Comparison of ENCODE assay signal across 8 cellular contexts in the genomic region with DNA sequence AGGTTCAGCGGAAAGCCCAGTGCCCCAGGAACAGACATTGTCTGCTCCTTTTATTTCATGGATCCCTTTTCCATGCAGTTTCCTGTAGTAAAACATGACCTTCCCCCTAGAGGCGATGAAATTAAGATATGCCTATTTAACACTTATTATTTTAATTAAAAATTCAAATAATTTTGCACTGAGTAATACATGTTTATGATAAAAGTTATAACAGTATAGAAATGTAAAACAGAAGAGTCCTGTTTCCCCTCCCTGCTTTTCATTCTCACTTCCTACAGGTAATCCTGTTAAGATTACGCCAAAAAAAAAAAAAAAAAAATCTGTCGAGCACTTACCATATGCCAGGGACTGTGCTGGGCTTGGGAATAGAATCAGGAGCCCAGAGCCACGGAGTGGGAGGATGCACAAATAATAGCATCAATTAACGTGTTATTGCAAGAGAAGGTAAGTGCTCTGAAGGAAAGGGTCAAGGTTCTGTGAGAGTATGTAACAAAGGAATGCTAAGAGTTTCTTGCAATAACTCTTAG. TPM values are rescaled to one million over a fixed set of nuclear protein-coding genes. Genes with fewer than 3 reads are reported as not detected.
DNase-seq lines count a peak whose midpoint lies in the region; ATAC-seq, FAIRE-seq and TF ChIP-seq lines count a peak whose summit lies in the region.

No MANE protein-coding gene starts in this region.

- H3K4me1 ChIP-seq in BE2C, result peaks cover 3% of the 10 kb centered on the region; the same call in 1 of the 2 replicates
- peaks cover 12 to 15% of the 10 kb centered on the region in 2 donors for H3K4me1 ChIP-seq in mucosa of rectum (ENCODE audit: control insufficient read depth in 2 of 2, insufficient read depth in 2 of 2, low read length in 2 of 2)

- TF ChIP-seq CTCF in BE2C (IDR thresholded peaks at IDR 0.05; ENCODE audit: low read depth, low read length) (no peak), brain (conservative IDR thresholded peaks at IDR 0.05) (peak in 1 of 2 experiments; percentile 38)

- no peaks in the 10 kb centered on the region for H3K36me3 Mint-ChIP-seq in brain

- peaks cover 37% of the 10 kb centered on the region for H3K4me1 Mint-ChIP-seq in brain

- peak overlapping the region; percentile 88 to 95 (median 89) for H3K4me3 Mint-ChIP-seq in brain

- H3K4me3 ChIP-seq in BE2C (ENCODE audit: low read depth, low read length) (peak overlapping the region; percentile 92), mucosa of rectum (ENCODE audit: low read length in 2 of 2) (peak overlapping the region; percentile 95 to 97)
- peak overlapping the region; percentile 82 for H3K4me3 ChIP-seq in Jurkat, Clone E6-1 (ENCODE audit: low read length)

- no peaks in the 10 kb centered on the region for H3K9me3 Mint-ChIP-seq in brain

- H3K27me3 ChIP-seq in BE2C, result no peaks in the 10 kb centered on the region
- H3K27me3 ChIP-seq in mucosa of rectum (ENCODE audit: control insufficient read depth in 2 of 2, insufficient read depth in 2 of 2, low read length in 2 of 2), result no peaks in the 10 kb centered on the region

- no peak for DNase-seq in BE2C
- DNase-seq in Jurkat, Clone E6-1 (ENCODE audit: low read depth, low spot score), result no peak
- no peak for DNase-seq in SHP77 (lab: John Stamatoyannopoulos, UW)
- no peak for DNase-seq in GM12891 (ENCODE audit: insufficient read length, low spot score)

- TF ChIP-seq POLR2A in GM12891 (IDR thresholded peaks at IDR 0.05; ENCODE audit: low read depth, low read length), result no peak

- H3K27me3 Mint-ChIP-seq in brain, result peaks cover 12% of the 10 kb centered on the region

- H3K36me3 ChIP-seq in BE2C (no peaks in the 10 kb centered on the region), mucosa of rectum (ENCODE audit: control insufficient read depth in 2 of 2, insufficient read depth in 2 of 2, low read length in 2 of 2) (peaks cover 0 to 3% of the 10 kb centered on the region in 2 donors)

- peak overlapping the region; percentile 89 to 93 for H3K27ac ChIP-seq in mucosa of rectum (ENCODE audit: low read depth in 2 of 2, low read length in 2 of 2)

- FAIRE-seq in GM12891 (lab: Jason Lieb, UNC), result no peak

- H3K27ac Mint-ChIP-seq in brain, result peak overlapping the region; percentile 80 to 94 (median 86)

- H3K9me3 ChIP-seq in BE2C, result no peaks in the 10 kb centered on the region
- no peaks in the 10 kb centered on the region for H3K9me3 ChIP-seq in mucosa of rectum (ENCODE audit: control insufficient read depth in 2 of 2, low read length in 2 of 2)

- ATAC-seq in HG03175 (IDR thresholded peaks at IDR 0.05; ENCODE audit: unreplicated experiment) (no peak), HG03280 (IDR thresholded peaks at IDR 0.05; ENCODE audit: unreplicated experiment) (no peak)

- peak overlapping the region; percentile 71 to 91 for H3K9ac ChIP-seq in mucosa of rectum (ENCODE audit: low read depth in 1 of 2, low read length in 2 of 2)

TF ChIP-seq in GM12891, 5 proteins besides CTCF, POLR2A, EP300 and RAD21:
- TF ChIP-seq POU2F2 (IDR thresholded peaks at IDR 0.05; ENCODE audit: low read depth, low read length) (no peak), TAF1 (IDR thresholded peaks at IDR 0.05; ENCODE audit: low read depth, low read length) (no peak), POLR2AphosphoS5 (IDR thresholded peaks at IDR 0.05; ENCODE audit: low read depth, low read length) (no peak), PAX5 (IDR thresholded peaks at IDR 0.05; ENCODE audit: insufficient read depth, low read length, severe bottlenecking) (no peak), SPI1 (IDR thresholded peaks at IDR 0.05; ENCODE audit: low read depth, low read length) (no peak)
TF ChIP-seq in GM12891: peak in this region for 0.

RNA-seq across cellular contexts. Expression of a gene that starts 0.8 kb away (rescaled TPM):
- polyA plus RNA-seq in BE2C (2012; ENCODE audit: insufficient read depth, insufficient read length, low read depth), result 29.9 TPM
- 25.3 TPM for polyA plus RNA-seq in Jurkat, Clone E6-1 (2012; ENCODE audit: insufficient read depth, insufficient read length)
- 27.6 TPM for polyA plus RNA-seq in brain (ENCODE audit: insufficient read depth, low read depth, low replicate concordance)
- 12.4 TPM for polyA plus RNA-seq in GM12891 (2012; ENCODE audit: low read depth, missing spikeins)

RNA-seq across cellular contexts. Expression of a gene that starts 41.4 kb away (rescaled TPM):
- polyA plus RNA-seq in BE2C (2012; ENCODE audit: insufficient read depth, insufficient read length, low read depth), result 6.8 TPM
- polyA plus RNA-seq in Jurkat, Clone E6-1 (2012; ENCODE audit: insufficient read depth, insufficient read length), result 1.3 TPM
- 8.6 TPM for polyA plus RNA-seq in brain (ENCODE audit: insufficient read depth, low read depth, low replicate concordance)
- 0.56 TPM for polyA plus RNA-seq in GM12891 (2012; ENCODE audit: low read depth, missing spikeins)

RNA-seq across cellular contexts. Expression of a gene that starts 48.4 kb away (rescaled TPM):
- 143 TPM for polyA plus RNA-seq in BE2C (2012; ENCODE audit: insufficient read depth, insufficient read length, low read depth)
- 149 TPM for polyA plus RNA-seq in Jurkat, Clone E6-1 (2012; ENCODE audit: insufficient read depth, insufficient read length)
- 26.0 TPM for polyA plus RNA-seq in brain (ENCODE audit: insufficient read depth, low read depth, low replicate concordance)
- polyA plus RNA-seq in GM12891 (2012; ENCODE audit: low read depth, missing spikeins), result 70.2 TPM

RNA-seq across cellular contexts. Expression of a gene that starts 48.6 kb away (rescaled TPM):
- 577 TPM for polyA plus RNA-seq in BE2C (2012; ENCODE audit: insufficient read depth, insufficient read length, low read depth)
- 292 TPM for polyA plus RNA-seq in Jurkat, Clone E6-1 (2012; ENCODE audit: insufficient read depth, insufficient read length)
- 266 TPM for polyA plus RNA-seq in brain (ENCODE audit: insufficient read depth, low read depth, low replicate concordance)
- 357 TPM for polyA plus RNA-seq in GM12891 (2012; ENCODE audit: low read depth, missing spikeins)
